22 cellular contexts compared by ENCODE assay signal in the genomic region with DNA sequence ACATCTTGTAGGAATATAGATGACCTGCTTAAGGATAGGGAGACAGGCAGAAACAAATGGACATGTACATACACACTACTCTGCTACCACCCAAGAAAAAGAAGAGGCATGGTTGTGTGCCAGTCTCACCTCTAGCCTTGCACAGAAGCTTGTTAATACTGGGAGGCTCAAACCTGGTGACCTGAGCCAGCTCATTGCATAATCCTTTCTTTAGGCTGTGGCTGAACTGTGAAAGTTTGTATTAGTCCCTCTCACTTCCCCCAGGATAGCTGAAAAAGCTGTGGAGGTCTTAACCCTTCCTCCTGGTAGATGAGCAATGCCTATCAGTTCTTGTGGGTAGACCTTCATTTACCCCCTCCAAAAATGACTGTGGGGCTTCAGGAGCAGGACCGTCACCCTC. TPM values are rescaled to one million over a fixed set of nuclear protein-coding genes. Genes with fewer than 3 reads are reported as not detected.
DNase-seq lines count a peak whose midpoint lies in the region; ATAC-seq, FAIRE-seq and TF ChIP-seq lines count a peak whose summit lies in the region.
"Had no signal": no experiment of that assay in that cellular context is flagged by ENCODE, and none has a peak within 500 bp of the region (broad histone marks: within the 10 kb centered on the region; RNA-seq: fewer than 3 reads in every experiment).

No MANE protein-coding gene starts in this region.

- H3F3A ChIP-seq in GM23248 (ENCODE audit: insufficient read depth) = peaks cover 9% of the 10 kb centered on the region

- H3K27ac ChIP-seq in GM23248 (no peak overlapping the region), mammary epithelial cell (ENCODE audit: insufficient read depth, low read depth, low read length) (no peak overlapping the region), kidney (ENCODE audit: low read depth in 2 of 2, low read length in 2 of 2) (no peak overlapping the region)
- H3K27ac ChIP-seq: SJSA1 had no signal

- H3K9me3 Mint-ChIP-seq in activated naive CD4-positive, alpha-beta T cell treated with anti-CD3 and anti-CD28 coated beads for 36 hours = no peaks in the 10 kb centered on the region

- WGBS in GM23248 (ENCODE audit: low coverage in 1 of 2, low lambda C conversion rate in 2 of 2, missing lambda C conversion rate in 2 of 2), 2 experiments = 100% methylated on average over 1 of the region's 1 CpG
- 100% methylated on average over 1 of the region's 1 CpG for WGBS in mammary epithelial cell (ENCODE audit: low coverage, missing lambda C conversion rate)

- DNase-seq in GM23248 (peak; percentile 30), MV-4-11 (lab: John Stamatoyannopoulos, UW) (peak; percentile 80), mammary epithelial cell (no peak), left lobe of liver (ENCODE audit: low spot score) (no peak), kidney tubule cell (ENCODE audit: low spot score) (no peak), DMS53 treated with DMSO at 0.1 percent for 48 hours (lab: John Stamatoyannopoulos, UW; ENCODE audit: unreplicated experiment) (no peak), kidney (no peak)
- no peak for DNase-seq in activated naive CD4-positive, alpha-beta T cell treated with anti-CD3 and anti-CD28 coated beads for 36 hours
- DNase-seq: C1 segment of cervical spinal cord; CD8-positive, alpha-beta memory T cell; DMS79; KG1; NCI-H1105; NCI-H1694 treated with DMSO at 0.1 percent for 48 hours; NCI-H2107; NCI-H510A; NCI-H748 treated with DMSO at 0.1 percent for 48 hours had no signal

- H2AFZ ChIP-seq in GM23248 (peak overlapping the region; percentile 32; the same call in 1 of the 2 replicates), mammary epithelial cell (ENCODE audit: low read depth, low read length) (peak overlapping the region; percentile 31)

- no peak for FAIRE-seq in kidney (lab: Jason Lieb, UNC)
- FAIRE-seq: D721Med, H54 had no signal

- peaks cover 2% of the 10 kb centered on the region for H3K27me3 Mint-ChIP-seq in activated naive CD4-positive, alpha-beta T cell treated with anti-CD3 and anti-CD28 coated beads for 36 hours (ENCODE audit: low read depth)

- H3K4me2 ChIP-seq in GM23248 (ENCODE audit: unreplicated experiment) (peak overlapping the region; percentile 18), mammary epithelial cell (ENCODE audit: insufficient read depth, low read depth, low read length) (peak overlapping the region; percentile 18)

- H3K9me2 ChIP-seq in GM23248 (ENCODE audit: insufficient read depth) = no peaks in the 10 kb centered on the region

- H3K4me1 Mint-ChIP-seq in activated naive CD4-positive, alpha-beta T cell treated with anti-CD3 and anti-CD28 coated beads for 36 hours (ENCODE audit: low read depth) = peaks cover 10% of the 10 kb centered on the region
- H3K4me1 Mint-ChIP-seq: CD8-positive, alpha-beta memory T cell had no signal

- H3K4me1 ChIP-seq in GM23248 (ENCODE audit: insufficient read depth) = peaks cover 28% of the 10 kb centered on the region
- peaks cover 22% of the 10 kb centered on the region for H3K4me1 ChIP-seq in mammary epithelial cell (ENCODE audit: insufficient read depth, low read length)
- peaks cover 0 to 6% of the 10 kb centered on the region in 2 donors for H3K4me1 ChIP-seq in kidney (ENCODE audit: control insufficient read depth in 1 of 2, insufficient read depth in 1 of 2, low read depth in 1 of 2, low read length in 2 of 2)

- no TSS peak for BruUV-seq in mammary epithelial cell (replicated peaks; lab: Mats Ljungman, UMichigan)

- H3K27me3 ChIP-seq in GM23248 (replicated peaks; ENCODE audit: insufficient read depth) = no peaks in the 10 kb centered on the region
- H3K27me3 ChIP-seq in mammary epithelial cell (ENCODE audit: insufficient read depth, low read length) = no peaks in the 10 kb centered on the region
- H3K27me3 ChIP-seq: SJSA1 had no signal

- dilution Hi-C loops in mammary epithelial cell (cut with HindIII; ENCODE audit: low sequenced_read_pairs) = loop anchor here (10.0 kb wide), 1 partner anchor 168 kb away; no protein-coding TSS in a partner anchor

- no peak overlapping the region for H3K4me3 Mint-ChIP-seq in activated naive CD4-positive, alpha-beta T cell treated with anti-CD3 and anti-CD28 coated beads for 36 hours
- H3K4me3 Mint-ChIP-seq: CD8-positive, alpha-beta memory T cell had no signal

- H3K36me3 ChIP-seq in GM23248 (ENCODE audit: low read depth) (no peaks in the 10 kb centered on the region), mammary epithelial cell (ENCODE audit: insufficient read depth, low read length) (no peaks in the 10 kb centered on the region), kidney (ENCODE audit: control insufficient read depth in 1 of 2, insufficient read depth in 2 of 2, low read length in 2 of 2) (no peaks in the 10 kb centered on the region)
- H3K36me3 ChIP-seq: SJSA1 had no signal

- H3K36me3 Mint-ChIP-seq in activated naive CD4-positive, alpha-beta T cell treated with anti-CD3 and anti-CD28 coated beads for 36 hours (ENCODE audit: low read depth) = no peaks in the 10 kb centered on the region
- H3K36me3 Mint-ChIP-seq: CD8-positive, alpha-beta memory T cell had no signal

- H3K4me3 ChIP-seq in GM23248 (no peak overlapping the region), mammary epithelial cell (replicated peaks in 1 of 3; ENCODE audit: insufficient read depth in 1 of 3, low read depth in 2 of 3, low read length in 3 of 3) (no peak overlapping the region), kidney (ENCODE audit: low read length in 2 of 2) (no peak overlapping the region)
- H3K4me3 ChIP-seq: SJSA1 had no signal

- no peak for TF ChIP-seq CTCF in mammary epithelial cell (conservative IDR thresholded peaks at IDR 0.05 in 1 of 2, IDR thresholded peaks at IDR 0.05 in 1 of 2; ENCODE audit: extremely low read depth in 1 of 2, insufficient read depth in 1 of 2, low read depth in 1 of 2, low read length in 2 of 2)
- no peak for TF ChIP-seq CTCF in kidney (IDR thresholded peaks at IDR 0.05; ENCODE audit: borderline replicate concordance, extremely low read depth, insufficient read depth)

- H3K9ac ChIP-seq in GM23248 (no peak overlapping the region), mammary epithelial cell (ENCODE audit: insufficient read depth, low read length) (no peak overlapping the region), kidney (ENCODE audit: low read length in 2 of 2) (no peak overlapping the region)

- no peaks in the 10 kb centered on the region for H4K20me1 ChIP-seq in GM23248 (ENCODE audit: insufficient read depth)
- no peaks in the 10 kb centered on the region for H4K20me1 ChIP-seq in mammary epithelial cell (ENCODE audit: insufficient read depth, low read length)

- no peak overlapping the region for H3K27ac Mint-ChIP-seq in activated naive CD4-positive, alpha-beta T cell treated with anti-CD3 and anti-CD28 coated beads for 36 hours
- H3K27ac Mint-ChIP-seq: CD8-positive, alpha-beta memory T cell had no signal

- in situ Hi-C loops in GM23248 (cut with MboI) = no loop called here
- in situ Hi-C loops in mammary epithelial cell (cut with MboI; ENCODE audit: low sequenced_read_pairs in 2 of 2) = loop anchor here (10.0 to 25.0 kb wide), 2 partner anchors 208 to 330 kb away; no protein-coding TSS in a partner anchor

- no peaks in the 10 kb centered on the region for H3K9me3 ChIP-seq in GM23248 (ENCODE audit: low read depth)
- no peaks in the 10 kb centered on the region for H3K9me3 ChIP-seq in mammary epithelial cell (replicated peaks; ENCODE audit: insufficient read depth, low read length)
- H3K9me3 ChIP-seq in kidney (ENCODE audit: control insufficient read depth in 1 of 2, low read length in 2 of 2) = no peaks in the 10 kb centered on the region
- H3K9me3 ChIP-seq: SJSA1 had no signal

- CTCF ChIA-PET in mammary epithelial cell (lab: Charles Lee; ENCODE audit: low non-redundant PET) = interaction anchor here (0.7 kb wide), 1 partner anchor 223 kb away, joined by 3 read pairs; no protein-coding TSS in a partner anchor
- CTCF ChIA-PET in activated naive CD4-positive, alpha-beta T cell treated with anti-CD3 and anti-CD28 coated beads for 36 hours (lab: Charles Lee) = interaction anchor here (0.5 to 7.0 kb wide), 5 partner anchors 10 to 229 kb away, joined by 3 to 107 read pairs (median 7); a partner anchor contains a TSS

- ATAC-seq in left lobe of liver = peak; percentile 79
- ATAC-seq: Panc1 had no signal

- H3K79me2 ChIP-seq in GM23248 (ENCODE audit: insufficient read depth) = no peaks in the 10 kb centered on the region
- H3K79me2 ChIP-seq in mammary epithelial cell (ENCODE audit: insufficient read depth, low read length) = no peaks in the 10 kb centered on the region

- intact Hi-C loops in mammary epithelial cell (cut with micrococcal nuclease) = no loop called here
- intact Hi-C loops in activated naive CD4-positive, alpha-beta T cell treated with anti-CD3 and anti-CD28 coated beads for 36 hours (cut with micrococcal nuclease) = no loop called here
- intact Hi-C loops in kidney (cut with DNase I) = no loop called here

RNA-seq across cellular contexts. Expression of a gene that starts 28.7 kb away (rescaled TPM):
- not detected in 2 replicates for total RNA-seq in GM23248 (2014; rRNA removed; shearing (Covaris generic))
- polyA plus RNA-seq in GM23248 (2016; fragmentation: Nextera tagmentation; extraction: Ambion mirVana) (not detected in 2 replicates), mammary epithelial cell (not detected), kidney (ENCODE audit: insufficient read depth, low read depth, low replicate concordance) (not detected)
- total RNA-seq in mammary epithelial cell (not detected), left lobe of liver (not detected), kidney (not detected)
- polyA minus RNA-seq in mammary epithelial cell = not detected
- not detected for total RNA-seq in activated naive CD4-positive, alpha-beta T cell treated with anti-CD3 and anti-CD28 coated beads for 36 hours
- total RNA-seq: A673; CD8-positive, alpha-beta memory T cell; SJSA1 had no signal
- polyA plus RNA-seq: CD8-positive, alpha-beta memory T cell had no signal

RNA-seq across cellular contexts. Expression of a gene that starts 56.1 kb away (rescaled TPM):
- 53.1 and 61.1 TPM in 2 replicates for total RNA-seq in GM23248 (2014; rRNA removed; shearing (Covaris generic))
- polyA plus RNA-seq in GM23248 (2016; fragmentation: Nextera tagmentation; extraction: Ambion mirVana) (21.2 and 25.8 TPM in 2 replicates), mammary epithelial cell (31.9 TPM), kidney (ENCODE audit: insufficient read depth, low read depth, low replicate concordance) (14.2 TPM)
- total RNA-seq in mammary epithelial cell (10 to 100 TPM; 45.5 to 72.0 TPM), left lobe of liver (12.6 TPM), kidney (45.1 TPM)
- polyA minus RNA-seq in mammary epithelial cell = 54.6 TPM
- total RNA-seq in activated naive CD4-positive, alpha-beta T cell treated with anti-CD3 and anti-CD28 coated beads for 36 hours = 10 to 100 TPM; 62.7 to 71.5 TPM

Comparison
In these comparisons a context has a peak if more than half of its experiments do, and no peak if none do; other contexts are left out.
1. DNase-seq: peak in GM23248 (single experiment) and MV-4-11 (single experiment); none in mammary epithelial cell (single experiment), left lobe of liver (single experiment), activated naive CD4-positive, alpha-beta T cell treated with anti-CD3 and anti-CD28 coated beads for 36 hours (single experiment), kidney tubule cell (single experiment), DMS53 treated with DMSO at 0.1 percent for 48 hours (single experiment) and kidney (single experiment).